ENCODE assay signal across 8 cellular contexts in the genomic region with DNA sequence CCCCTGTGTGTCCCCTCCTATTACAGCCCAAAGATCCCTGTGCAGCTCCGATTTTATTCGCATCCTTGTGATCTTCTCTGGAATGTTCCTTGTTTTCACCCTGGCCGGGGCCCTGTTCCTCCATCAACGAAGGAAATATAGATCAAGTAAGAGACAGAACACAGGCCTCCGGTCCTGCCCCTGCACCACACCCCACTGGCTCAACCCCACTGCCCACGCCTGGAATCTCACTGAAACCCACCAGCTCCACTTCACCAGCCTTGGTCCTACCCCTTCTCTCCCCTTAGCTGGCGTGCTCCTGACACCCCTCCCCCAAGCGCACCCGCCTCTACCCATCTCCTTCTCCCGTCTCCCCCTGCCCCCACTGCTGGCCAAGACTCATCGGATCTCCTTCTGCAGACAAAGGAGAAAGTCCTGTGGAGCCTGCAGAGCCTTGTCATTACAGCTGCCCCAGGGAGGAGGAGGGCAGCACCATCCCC. TPM values are rescaled to one million over a fixed set of nuclear protein-coding genes. Genes with fewer than 3 reads are reported as not detected.
A peak's percentile ranks its signal among the peaks of the same experiment; 100 is the strongest.
DNase-seq lines count a peak whose midpoint lies in the region; ATAC-seq and TF ChIP-seq lines count a peak whose summit lies in the region.

No MANE protein-coding gene starts in this region.

- ATAC-seq in Right ventricle myocardium inferior (peak; percentile 7), left ventricle myocardium superior (no peak), right lobe of liver (no peak)

- WGBS in right lobe of liver (ENCODE audit: insufficient coverage, low coverage, low lambda C conversion rate, missing lambda C conversion rate): 4% methylated on average over 9 of the region's 11 CpGs
- 17% methylated on average over 11 of the region's 11 CpGs for WGBS in thyroid gland, 2 donors

- intact Hi-C loops in Right ventricle myocardium inferior (cut with DNase I) (loop anchor here (5.0 kb wide), 1 partner anchor 114 kb away; no protein-coding TSS in a partner anchor), left ventricle myocardium superior (cut with micrococcal nuclease) (no loop called here), right lobe of liver (cut with DNase I) (loop anchor here in 1 of 2 donors (10.0 kb wide), 1 partner anchor 126 kb away; no protein-coding TSS in a partner anchor), thyroid gland (cut with DNase I) (no loop called here)

- no peaks in the 10 kb centered on the region for H3K36me3 ChIP-seq in brain microvascular endothelial cell (replicated peaks)
- peaks cover 0 to 22% (median 0%) of the 10 kb centered on the region in 4 donors for H3K36me3 ChIP-seq in right lobe of liver
- H3K36me3 ChIP-seq in thyroid gland: no peaks in the 10 kb centered on the region

- H3K27ac ChIP-seq in brain microvascular endothelial cell: peak overlapping the region; percentile 85
- peak overlapping the region; percentile 94 to 96 (median 96) for H3K27ac ChIP-seq in right lobe of liver
- peak overlapping the region; percentile 99 for H3K27ac ChIP-seq in thyroid gland

- H3K4me3 ChIP-seq in brain microvascular endothelial cell (ENCODE audit: low read depth, low read length) (peak overlapping the region; percentile 70), right lobe of liver (peak overlapping the region; percentile 79 to 92 (median 80)), thyroid gland (replicated peaks in 1 of 3) (peak overlapping the region in 2 of 3 donors; percentile 9 to 74)

- H3K4me1 ChIP-seq in right lobe of liver: peaks cover 0 to 13% (median 6%) of the 10 kb centered on the region in 4 donors
- H3K4me1 ChIP-seq in thyroid gland: peaks cover 39 to 53% of the 10 kb centered on the region in 2 donors

- DNase-seq in Right ventricle myocardium inferior (ENCODE audit: missing footprints) (no peak), left ventricle myocardium superior (no peak), brain microvascular endothelial cell (no peak), right lobe of liver (peak in 2 of 3 donors; percentile 56 to 58), thyroid gland (no peak), GM19240 (ENCODE audit: insufficient read length, low spot score) (no peak), NCI-H128 (lab: John Stamatoyannopoulos, UW; ENCODE audit: unreplicated experiment) (no peak)
- DNase-seq in stimulated activated CD8-positive, alpha-beta memory T cell treated with anti-CD3 and anti-CD28 coated beads, Interleukin-4, amount 100 ng/mL, for 48 hours: no peak

- H3K27me3 ChIP-seq in brain microvascular endothelial cell (replicated peaks) (no peaks in the 10 kb centered on the region), right lobe of liver (no peaks in the 10 kb centered on the region), thyroid gland (no peaks in the 10 kb centered on the region)

- in situ Hi-C loops in brain microvascular endothelial cell (cut with HindIII; ENCODE audit: low pct_ligation_motif_present, low sequenced_read_pairs): no loop called here

- no peak for TF ChIP-seq CTCF in brain microvascular endothelial cell (IDR thresholded peaks at IDR 0.05; ENCODE audit: low read depth, low read length, missing control alignments)
- TF ChIP-seq CTCF in right lobe of liver (IDR thresholded peaks at IDR 0.05): no peak
- TF ChIP-seq CTCF in thyroid gland (IDR thresholded peaks at IDR 0.05): no peak

- TF ChIP-seq POLR2A in right lobe of liver (IDR thresholded peaks at IDR 0.05) (no peak), thyroid gland (IDR thresholded peaks at IDR 0.05) (no peak)

- H3K9me3 ChIP-seq in right lobe of liver (no peaks in the 10 kb centered on the region), thyroid gland (no peaks in the 10 kb centered on the region)

RNA-seq across cellular contexts. Expression of a gene that starts 0.9 kb away (rescaled TPM):
- total RNA-seq in Right ventricle myocardium inferior: 15.7 TPM
- total RNA-seq in left ventricle myocardium superior: 13.1 TPM
- 10 to 100 TPM; 13.8 to 29.3 (median 21.4) TPM for total RNA-seq in right lobe of liver
- total RNA-seq in thyroid gland: 10 to 100 TPM; 29.3 to 70.1 (median 59.4) TPM

RNA-seq across cellular contexts. Expression of a gene that starts 6.2 kb away (rescaled TPM):
- total RNA-seq in Right ventricle myocardium inferior (not detected), left ventricle myocardium superior (0.20 TPM), right lobe of liver (1 to 10 TPM in 1 of 6 experiments, under 1 TPM in 4, not detected in 1; 0.33 to 1.2 (median 0.68) TPM), thyroid gland (10 to 100 TPM in 1 of 4 donors, 1 to 10 TPM in 3; 2.7 to 10.8 (median 6.4) TPM)

RNA-seq across cellular contexts. Expression of a gene that starts 19.6 kb away (rescaled TPM):
- total RNA-seq in Right ventricle myocardium inferior (4.2 TPM), left ventricle myocardium superior (3.6 TPM), right lobe of liver (1 to 10 TPM; 3.5 to 6.5 (median 6.0) TPM), thyroid gland (10 to 100 TPM in 3 of 4 donors, 1 to 10 TPM in 1; 7.5 to 25.9 (median 12.8) TPM)

RNA-seq across cellular contexts. Expression of a gene that starts 42.2 kb away (rescaled TPM):
- total RNA-seq in Right ventricle myocardium inferior (278 TPM), left ventricle myocardium superior (275 TPM), right lobe of liver (100 to 1,000 TPM in 1 of 6 experiments, 10 to 100 TPM in 5; 38.2 to 104 (median 80.2) TPM), thyroid gland (10 to 100 TPM; 16.7 to 84.6 (median 46.9) TPM)

RNA-seq across cellular contexts. Expression of a gene that starts 43.0 kb away (rescaled TPM):
- 11.6 TPM for total RNA-seq in Right ventricle myocardium inferior
- total RNA-seq in left ventricle myocardium superior: 13.1 TPM
- 10 to 100 TPM in 2 of 6 experiments, 1 to 10 TPM in 4; 6.2 to 40.9 (median 8.4) TPM for total RNA-seq in right lobe of liver
- total RNA-seq in thyroid gland: 10 to 100 TPM; 22.4 to 31.8 (median 28.6) TPM

Comparison
In these comparisons a context has a peak if more than half of its experiments do, and no peak if none do; other contexts are left out.
1. DNase-seq: peak in right lobe of liver (2 of 3); none in Right ventricle myocardium inferior (single experiment), left ventricle myocardium superior (single experiment), brain microvascular endothelial cell (single experiment), thyroid gland (0 of 2), GM19240 (single experiment), NCI-H128 (single experiment) and stimulated activated CD8-positive, alpha-beta memory T cell treated with anti-CD3 and anti-CD28 coated beads, Interleukin-4, amount 100 ng/mL, for 48 hours (single experiment).
2. Peak in every context shown above with its lines, with median percentiles within 50 percentile points of each other: H3K27ac ChIP-seq and H3K4me3 ChIP-seq.